Comparison of ENCODE assay signal across 15 cellular contexts in genomic region chr9:89621031-89621430, GRCh38.
"Had no signal": no experiment of that assay in that cellular context is flagged by ENCODE, and none has a peak within 500 bp of the region (broad histone marks: within the 10 kb centered on the region; RNA-seq: fewer than 3 reads in every experiment).

No MANE protein-coding gene starts in this region.

- H3K36me3 Mint-ChIP-seq: activated naive CD4-positive, alpha-beta T cell treated with anti-CD3 and anti-CD28 coated beads, Interleukin-2, amount 50 U/mL, for 24 hours; mesothelial cell of epicardium; natural killer cell treated with Interleukin-12 subunit alpha and Interleukin-12 subunit beta and Interleukin-15 and Interleukin-18, amount 100 ng/mL, for 72 hours had no signal

- DNase-seq: activated CD4-positive, alpha-beta T cell treated with anti-CD3 and anti-CD28 coated beads, Interleukin-2, amount 50 U/mL, for 4 hours; activated gamma-delta T cell; effector CD8-positive, alpha-beta T cell; spleen; stimulated activated naive CD4-positive, alpha-beta T cell; transverse colon; uterus had no signal

- H3K27me3 Mint-ChIP-seq: activated naive CD4-positive, alpha-beta T cell treated with anti-CD3 and anti-CD28 coated beads, Interleukin-2, amount 50 U/mL, for 24 hours had no signal

- H3K27ac ChIP-seq: neutrophil, pancreas, spleen, uterus had no signal

- H3K4me3 ChIP-seq: lung, pancreas, spleen, transverse colon, uterus had no signal

- H3K9me3 ChIP-seq: neutrophil, pancreas, spleen, transverse colon, uterus had no signal

- H3K27me3 ChIP-seq: neutrophil, pancreas, transverse colon, uterus had no signal

- H3K4me1 Mint-ChIP-seq: activated naive CD4-positive, alpha-beta T cell treated with anti-CD3 and anti-CD28 coated beads, Interleukin-2, amount 50 U/mL, for 24 hours had no signal

- H3K27ac Mint-ChIP-seq: activated naive CD4-positive, alpha-beta T cell treated with anti-CD3 and anti-CD28 coated beads, Interleukin-2, amount 50 U/mL, for 24 hours; dendritic cell treated with granulocyte-macrophage colony-stimulating factor and Interleukin-4, amounts not matched to agents 40 ng/mL and 50 ng/mL, for 4 days; mesothelial cell of epicardium; natural killer cell treated with Interleukin-12 subunit alpha and Interleukin-12 subunit beta and Interleukin-15 and Interleukin-18, amount 100 ng/mL, for 72 hours; T-helper 2 cell treated with Interferon-gamma antibody and Interleukin-4, amounts not matched to agents 5 μg/mL and 100 μg/mL, for 36 hours had no signal

- H3K36me3 ChIP-seq: neutrophil, pancreas, spleen, transverse colon, uterus had no signal

- H3K4me1 ChIP-seq: uterus had no signal

- H3K4me3 Mint-ChIP-seq: activated naive CD4-positive, alpha-beta T cell treated with anti-CD3 and anti-CD28 coated beads, Interleukin-2, amount 50 U/mL, for 24 hours; dendritic cell treated with granulocyte-macrophage colony-stimulating factor and Interleukin-4, amounts not matched to agents 40 ng/mL and 50 ng/mL, for 4 days; mesothelial cell of epicardium; natural killer cell treated with Interleukin-12 subunit alpha and Interleukin-12 subunit beta and Interleukin-15 and Interleukin-18, amount 100 ng/mL, for 72 hours; T-helper 2 cell treated with Interferon-gamma antibody and Interleukin-4, amounts not matched to agents 5 μg/mL and 100 μg/mL, for 36 hours had no signal

- ATAC-seq: natural killer cell treated with Interleukin-12 subunit alpha and Interleukin-12 subunit beta and Interleukin-15 and Interleukin-18, amount 100 ng/mL, for 72 hours; pancreas had no signal
